In genomic region chr14:60327447-60328331, GRCh38 we compare ENCODE assay signal across 8 cellular contexts.
DNase-seq lines count a peak whose midpoint lies in the region; ATAC-seq and TF ChIP-seq lines count a peak whose summit lies in the region.

No MANE protein-coding gene starts in this region.

- peak; percentile 37; the same call in 1 of the 2 replicates for TF ChIP-seq CTCF in OCI-LY1 (IDR thresholded peaks at IDR 0.05; ENCODE audit: low read length)

- no peaks in the 10 kb centered on the region for H3K9me3 Mint-ChIP-seq in activated naive CD4-positive, alpha-beta T cell treated with anti-CD3 and anti-CD28 coated beads, Interleukin-2, amount 50 U/mL, for 72 hours

- H3K4me3 ChIP-seq in OCI-LY1 (ENCODE audit: low read depth, low read length, poor library complexity, severe bottlenecking) = peak overlapping the region; percentile 77
- peak overlapping the region; percentile 55 for H3K4me3 ChIP-seq in iPS-18a (ENCODE audit: low read length)

- H3K27ac ChIP-seq in OCI-LY1 (ENCODE audit: low read depth, low read length, poor library complexity, severe bottlenecking) = peak overlapping the region; percentile 98
- no peak overlapping the region for H3K27ac ChIP-seq in iPS-18a (ENCODE audit: low read length)

- H3K79me2 ChIP-seq in OCI-LY1 (ENCODE audit: insufficient read depth, low read length) = peaks cover 5% of the 10 kb centered on the region

- H3K27ac Mint-ChIP-seq in activated naive CD4-positive, alpha-beta T cell treated with anti-CD3 and anti-CD28 coated beads, Interleukin-2, amount 50 U/mL, for 72 hours = peak overlapping the region; percentile 75 to 78

- peaks cover 5% of the 10 kb centered on the region; the same call in 1 of the 2 replicates for H3F3A ChIP-seq in OCI-LY1 (ENCODE audit: insufficient read depth, low read length)

- H3K36me3 ChIP-seq in OCI-LY1 (ENCODE audit: insufficient read depth, low read length) (no peaks in the 10 kb centered on the region; the same call in 1 of the 2 replicates), iPS-18a (ENCODE audit: control insufficient read depth, low read depth, low read length) (no peaks in the 10 kb centered on the region)

- H3K4me1 ChIP-seq in OCI-LY1 (ENCODE audit: insufficient read depth, low read length, severe bottlenecking) = peaks cover 66% of the 10 kb centered on the region
- H3K4me1 ChIP-seq in iPS-18a (ENCODE audit: control insufficient read depth, low read depth, low read length) = peaks cover 19% of the 10 kb centered on the region

- no peaks in the 10 kb centered on the region for H3K9me2 ChIP-seq in OCI-LY1 (ENCODE audit: low read depth, low read length)

- peak overlapping the region; percentile 70 for H2AFZ ChIP-seq in OCI-LY1 (ENCODE audit: low read length)

- DNase-seq in Ammon's horn (ENCODE audit: low spot score) (peak; percentile 13), SKM-1 treated with dmso at 0.1 percent for 144 hours (lab: John Stamatoyannopoulos, UW; ENCODE audit: unreplicated experiment) (no peak)
- peak in 1 of 2 donors; percentile 54 for DNase-seq in activated naive CD4-positive, alpha-beta T cell treated with anti-CD3 and anti-CD28 coated beads, Interleukin-2, amount 50 U/mL, for 72 hours (ENCODE audit: low spot score in 2 of 2)
- peak; percentile 14 to 37 (median 20) for DNase-seq in stimulated activated CD4-positive, alpha-beta T cell treated with anti-CD3 and anti-CD28 coated beads, Interleukin-12 subunit alpha, Interleukin-12 subunit beta, amount 100 ng/mL, for 48 hours (ENCODE audit: low read depth in 2 of 3, low spot score in 1 of 3)

- H3K36me3 Mint-ChIP-seq in activated naive CD4-positive, alpha-beta T cell treated with anti-CD3 and anti-CD28 coated beads, Interleukin-2, amount 50 U/mL, for 72 hours = peaks cover 0 to 6% of the 10 kb centered on the region in 2 donors

- no peaks in the 10 kb centered on the region for H4K20me1 ChIP-seq in OCI-LY1 (ENCODE audit: insufficient read depth, low read length)

- H3K27me3 ChIP-seq in OCI-LY1 (ENCODE audit: insufficient read depth, low read length) (no peaks in the 10 kb centered on the region), iPS-18a (ENCODE audit: control insufficient read depth, insufficient read depth, low read length) (peaks cover 23% of the 10 kb centered on the region)

- H3K9ac ChIP-seq in OCI-LY1 (ENCODE audit: low read length) = peak overlapping the region; percentile 84
- H3K9ac ChIP-seq in iPS-18a (ENCODE audit: low read length) = peak overlapping the region; percentile 26

- peak overlapping the region; percentile 71 for H3K4me2 ChIP-seq in OCI-LY1 (ENCODE audit: low read length)

- ATAC-seq in GM18909 (IDR thresholded peaks at IDR 0.05; ENCODE audit: poor library complexity, unreplicated experiment) = peak; percentile 64
- ATAC-seq in HG03135 (IDR thresholded peaks at IDR 0.05; ENCODE audit: unreplicated experiment) = peak; percentile 47
- ATAC-seq in activated naive CD4-positive, alpha-beta T cell treated with anti-CD3 and anti-CD28 coated beads, Interleukin-2, amount 50 U/mL, for 72 hours = peak; percentile 48 to 49

- no peaks in the 10 kb centered on the region for H3K9me3 ChIP-seq in OCI-LY1 (ENCODE audit: low read length)
- H3K9me3 ChIP-seq in iPS-18a (ENCODE audit: control insufficient read depth, low read depth, low read length) = no peaks in the 10 kb centered on the region
